In the genomic region with DNA sequence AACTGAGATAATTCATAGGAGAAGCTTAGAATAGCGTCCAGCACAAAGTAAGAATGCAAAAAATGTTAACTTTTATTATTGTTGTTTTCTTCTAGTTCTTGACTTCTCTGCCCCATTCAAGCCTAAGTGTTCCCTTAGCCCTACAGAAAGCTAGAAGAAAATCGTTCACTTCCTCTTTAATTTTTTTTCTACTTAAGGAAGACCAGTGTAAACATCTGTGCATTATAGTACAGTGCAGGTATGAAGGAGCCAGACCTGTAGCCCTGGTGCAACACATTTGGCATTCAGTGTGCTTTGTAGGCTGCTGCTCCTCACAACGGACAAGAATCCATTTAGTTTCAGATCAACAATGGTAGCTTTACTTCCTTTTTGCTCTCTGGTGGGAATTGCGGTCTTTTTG, we compare ENCODE assay signal across 28 cellular contexts.
DNase-seq lines count a peak whose midpoint lies in the region; ATAC-seq and TF ChIP-seq lines count a peak whose summit lies in the region.
"Had no signal": no experiment of that assay in that cellular context is flagged by ENCODE, and none has a peak within 500 bp of the region (broad histone marks: within the 10 kb centered on the region; RNA-seq: fewer than 3 reads in every experiment).

No MANE protein-coding gene starts in this region.

- peaks cover 19% of the 10 kb centered on the region for H3K9me3 Mint-ChIP-seq in chondrocyte (ENCODE audit: low read depth)
- peaks cover 5% of the 10 kb centered on the region for H3K9me3 Mint-ChIP-seq in osteocyte (ENCODE audit: unreplicated experiment)

- ATAC-seq in right lobe of liver (no peak), psoas muscle (no peak), upper lobe of left lung (ENCODE audit: low FRiP score in 2 of 2) (no peak)
- ATAC-seq: activated naive CD4-positive, alpha-beta T cell treated with anti-CD3 and anti-CD28 coated beads, Interleukin-2, amount 50 U/mL, for 72 hours; CD8-positive, alpha-beta T cell; naive thymus-derived CD8-positive, alpha-beta T cell; stimulated activated naive CD8-positive, alpha-beta T cell treated with anti-CD3 and anti-CD28 coated beads, Interleukin-15, Interleukin-2, amounts not matched to agents 100 U/mL and 50 U/mL, for 24 hours had no signal

- peak overlapping the region; percentile 86 for H3K27ac Mint-ChIP-seq in chondrocyte (ENCODE audit: unreplicated experiment)
- H3K27ac Mint-ChIP-seq in osteocyte (ENCODE audit: unreplicated experiment): peak overlapping the region; percentile 21
- H3K27ac Mint-ChIP-seq: activated naive CD4-positive, alpha-beta T cell treated with anti-CD3 and anti-CD28 coated beads, Interleukin-2, amount 50 U/mL, for 72 hours; activated T-helper 2 cell treated with anti-CD3 and anti-CD28 coated beads, Interferon-gamma antibody, Interleukin-2, Interleukin-4, amounts not matched to agents 10 μg/mL and 5 μg/mL and 100 μg/mL, durations not matched to agents 14 hours and 24 hours and 36 hours; CD8-positive, alpha-beta T cell; naive thymus-derived CD8-positive, alpha-beta T cell had no signal

- no peak for DNase-seq in GM23248
- DNase-seq in RPMI7951 (ENCODE audit: low read depth): peak; percentile 26
- DNase-seq in chondrocyte (ENCODE audit: low spot score): no peak
- DNase-seq in osteocyte (ENCODE audit: extremely low spot score, unreplicated experiment): no peak
- DNase-seq in right lobe of liver: no peak
- DNase-seq in psoas muscle: no peak
- DNase-seq in upper lobe of left lung: no peak
- DNase-seq: ACHN; activated CD4-positive, alpha-beta T cell treated with anti-CD3 and anti-CD28 coated beads for 48 hours; BE2C; CD8-positive, alpha-beta T cell; cortex of kidney; GOT3; head of caudate nucleus; kidney; naive thymus-derived CD8-positive, alpha-beta T cell; NCI-H1105 treated with DMSO at 0.1 percent for 48 hours; NCI-H1930; NCI-H524 treated with DMSO at 0.1 percent for 48 hours; nucleus accumbens; SHP77 treated with DMSO at 0.1 percent for 48 hours; stimulated activated CD4-positive, alpha-beta T cell treated with anti-CD3 and anti-CD28 coated beads, Interleukin-1b, Interleukin-23, amount 100 ng/mL, for 48 hours; stimulated activated naive CD8-positive, alpha-beta T cell treated with anti-CD3 and anti-CD28 coated beads, Interleukin-15, Interleukin-2, amounts not matched to agents 100 U/mL and 50 U/mL, for 24 hours; T1000 had no signal

- H3K4me3 ChIP-seq in GM23248 (no peak overlapping the region), right lobe of liver (no peak overlapping the region), psoas muscle (no peak overlapping the region), upper lobe of left lung (no peak overlapping the region)
- H3K4me3 ChIP-seq: ascending aorta, skin epidermis had no signal

- TF ChIP-seq POLR2A in right lobe of liver (IDR thresholded peaks at IDR 0.05) (no peak), upper lobe of left lung (IDR thresholded peaks at IDR 0.05) (no peak)

- no peak for TF ChIP-seq CTCF in chondrocyte (IDR thresholded peaks at IDR 0.05)
- no peak for TF ChIP-seq CTCF in osteocyte (IDR thresholded peaks at IDR 0.05)
- no peak for TF ChIP-seq CTCF in right lobe of liver (IDR thresholded peaks at IDR 0.05)
- TF ChIP-seq CTCF in psoas muscle (IDR thresholded peaks at IDR 0.05): no peak
- TF ChIP-seq CTCF in upper lobe of left lung (IDR thresholded peaks at IDR 0.05): no peak

- H3K27me3 Mint-ChIP-seq in chondrocyte (ENCODE audit: low read depth) (no peaks in the 10 kb centered on the region), osteocyte (ENCODE audit: unreplicated experiment) (no peaks in the 10 kb centered on the region)

- intact Hi-C loops in right lobe of liver (cut with DNase I): no loop called here
- intact Hi-C loops in psoas muscle (cut with DNase I): no loop called here

- H3K4me2 ChIP-seq in GM23248 (ENCODE audit: unreplicated experiment): peak overlapping the region; percentile 56

- H3K4me1 ChIP-seq in GM23248 (ENCODE audit: insufficient read depth) (peaks cover 61% of the 10 kb centered on the region), right lobe of liver (no peaks in the 10 kb centered on the region), psoas muscle (no peaks in the 10 kb centered on the region), upper lobe of left lung (peaks cover 0 to 2% (median 0%) of the 10 kb centered on the region in 4 donors)
- H3K4me1 ChIP-seq: ascending aorta, BE2C had no signal

- H3K9me3 ChIP-seq in GM23248 (ENCODE audit: low read depth) (no peaks in the 10 kb centered on the region), right lobe of liver (no peaks in the 10 kb centered on the region), psoas muscle (no peaks in the 10 kb centered on the region), upper lobe of left lung (peaks cover 0 to 15% (median 11%) of the 10 kb centered on the region in 4 donors)

- H2AFZ ChIP-seq in GM23248: no peak overlapping the region

- no peaks in the 10 kb centered on the region for H3K27me3 ChIP-seq in GM23248 (replicated peaks; ENCODE audit: insufficient read depth)
- H3K27me3 ChIP-seq in right lobe of liver: no peaks in the 10 kb centered on the region
- no peaks in the 10 kb centered on the region for H3K27me3 ChIP-seq in psoas muscle (ENCODE audit: insufficient read depth in 3 of 3, low read length in 2 of 3)
- H3K27me3 ChIP-seq in upper lobe of left lung: no peaks in the 10 kb centered on the region
- H3K27me3 ChIP-seq: ascending aorta, BE2C had no signal

- TF ChIP-seq EP300 in upper lobe of left lung (IDR thresholded peaks at IDR 0.05): no peak

- no peaks in the 10 kb centered on the region for H4K20me1 ChIP-seq in GM23248 (ENCODE audit: insufficient read depth)

- peaks cover 60% of the 10 kb centered on the region for H3F3A ChIP-seq in GM23248 (ENCODE audit: insufficient read depth)

- H3K4me3 Mint-ChIP-seq in chondrocyte (ENCODE audit: unreplicated experiment): no peak overlapping the region
- H3K4me3 Mint-ChIP-seq in osteocyte (ENCODE audit: unreplicated experiment): no peak overlapping the region
- H3K4me3 Mint-ChIP-seq: CD8-positive, alpha-beta T cell; naive thymus-derived CD8-positive, alpha-beta T cell had no signal

- no peak overlapping the region for H3K9ac ChIP-seq in GM23248

- no peaks in the 10 kb centered on the region for H3K36me3 ChIP-seq in GM23248 (ENCODE audit: low read depth)
- H3K36me3 ChIP-seq in right lobe of liver: no peaks in the 10 kb centered on the region
- no peaks in the 10 kb centered on the region for H3K36me3 ChIP-seq in psoas muscle (ENCODE audit: insufficient read depth in 1 of 2, low read depth in 1 of 2)
- H3K36me3 ChIP-seq in upper lobe of left lung: no peaks in the 10 kb centered on the region
- H3K36me3 ChIP-seq: ascending aorta, BE2C had no signal

- H3K79me2 ChIP-seq in GM23248 (ENCODE audit: insufficient read depth): no peaks in the 10 kb centered on the region

- 78 to 81% methylated on average over 4 of the region's 4 CpGs for WGBS in GM23248 (ENCODE audit: low coverage in 1 of 2, low lambda C conversion rate in 2 of 2, missing lambda C conversion rate in 2 of 2), 2 experiments
- WGBS in right lobe of liver (ENCODE audit: insufficient coverage, low coverage, low lambda C conversion rate, missing lambda C conversion rate): 61% methylated on average over 4 of the region's 4 CpGs
- WGBS in psoas muscle, 3 donors: 67 to 71% (median 68%) methylated on average over 4 of the region's 4 CpGs
- WGBS in upper lobe of left lung, 2 donors: 47 to 55% methylated on average over 4 of the region's 4 CpGs

- H3K36me3 Mint-ChIP-seq in chondrocyte (ENCODE audit: low read depth) (peaks cover 4% of the 10 kb centered on the region), osteocyte (ENCODE audit: unreplicated experiment) (peaks cover 4% of the 10 kb centered on the region)
- H3K36me3 Mint-ChIP-seq: activated naive CD4-positive, alpha-beta T cell treated with anti-CD3 and anti-CD28 coated beads, Interleukin-2, amount 50 U/mL, for 72 hours; CD8-positive, alpha-beta T cell had no signal

- peak overlapping the region; percentile 65 for H3K27ac ChIP-seq in GM23248
- H3K27ac ChIP-seq in right lobe of liver: no peak overlapping the region
- H3K27ac ChIP-seq in psoas muscle: no peak overlapping the region
- H3K27ac ChIP-seq in upper lobe of left lung: no peak overlapping the region
- H3K27ac ChIP-seq: ascending aorta, skin epidermis had no signal

- no peaks in the 10 kb centered on the region for H3K9me2 ChIP-seq in GM23248 (ENCODE audit: insufficient read depth)

- H3K4me1 Mint-ChIP-seq in chondrocyte (ENCODE audit: low read depth) (peaks cover 66% of the 10 kb centered on the region), osteocyte (ENCODE audit: unreplicated experiment) (peaks cover 55% of the 10 kb centered on the region)
- H3K4me1 Mint-ChIP-seq: naive thymus-derived CD8-positive, alpha-beta T cell had no signal

- in situ Hi-C loops in GM23248 (cut with MboI): no loop called here
